Comparison of ENCODE assay signal across 10 cellular contexts in genomic region chr7:47670738-47671137, GRCh38.
DNase-seq lines count a peak whose midpoint lies in the region; ATAC-seq, FAIRE-seq and TF ChIP-seq lines count a peak whose summit lies in the region.
"Had no signal": no experiment of that assay in that cellular context is flagged by ENCODE, and none has a peak within 500 bp of the region (broad histone marks: within the 10 kb centered on the region; RNA-seq: fewer than 3 reads in every experiment).

No MANE protein-coding gene starts in this region.

- no peak overlapping the region for H3K4me2 ChIP-seq in astrocyte (ENCODE audit: low read length)

- H3K27me3 ChIP-seq in astrocyte (ENCODE audit: insufficient read depth, low read length), result no peaks in the 10 kb centered on the region

- ATAC-seq in GM19468 (IDR thresholded peaks at IDR 0.05; ENCODE audit: extremely low read depth, unreplicated experiment) (peak; percentile 93), HG03103 (IDR thresholded peaks at IDR 0.05; ENCODE audit: low read depth, unreplicated experiment) (peak; percentile 54)
- ATAC-seq in activated CD4-positive, CD25-positive, alpha-beta regulatory T cell treated with anti-CD3 and anti-CD28 coated beads, Interleukin-2, amount 50 U/mL, for 24 hours, result no peak

- no peaks in the 10 kb centered on the region for H3K36me3 Mint-ChIP-seq in astrocyte (ENCODE audit: low read depth, unreplicated experiment)

- peak overlapping the region; percentile 80 for H3K27ac Mint-ChIP-seq in astrocyte (ENCODE audit: unreplicated experiment)

- H3K9me3 Mint-ChIP-seq in astrocyte (ENCODE audit: unreplicated experiment), result peaks cover 2% of the 10 kb centered on the region

- H3K36me3 ChIP-seq in astrocyte (ENCODE audit: insufficient read depth, low read length), result no peaks in the 10 kb centered on the region

- no peak overlapping the region for H3K27ac ChIP-seq in astrocyte (ENCODE audit: low read depth, low read length)

- H3K79me2 ChIP-seq in astrocyte (ENCODE audit: insufficient read depth, low read length), result no peaks in the 10 kb centered on the region

- peaks cover 24% of the 10 kb centered on the region for H3K4me1 Mint-ChIP-seq in astrocyte (ENCODE audit: low read depth, unreplicated experiment)

- no peaks in the 10 kb centered on the region for H3K9me3 ChIP-seq in astrocyte (ENCODE audit: insufficient read depth, low read depth, low read length)

- H3K9ac ChIP-seq in astrocyte (ENCODE audit: low read length), result no peak overlapping the region

- TF ChIP-seq CTCF in astrocyte (IDR thresholded peaks at IDR 0.05; ENCODE audit: insufficient read depth, low read depth, low read length), result no peak

- peaks cover 19% of the 10 kb centered on the region for H3K4me1 ChIP-seq in astrocyte (ENCODE audit: insufficient read depth, low read length)

- DNase-seq in astrocyte (ENCODE audit: low read depth), result no peak
- DNase-seq in HuH-7 (ENCODE audit: low spot score), result no peak
- no peak for DNase-seq in COLO829 (ENCODE audit: low spot score)
- no peak for DNase-seq in activated naive CD4-positive, alpha-beta T cell treated with Interleukin-2 at 50 U/mL for 16 hours
- DNase-seq: DND-41 had no signal

- H3K4me3 ChIP-seq in astrocyte (ENCODE audit: insufficient read depth, low read depth, low read length), result no peak overlapping the region

- no peaks in the 10 kb centered on the region for H4K20me1 ChIP-seq in astrocyte (ENCODE audit: insufficient read depth, low read length)

- FAIRE-seq in astrocyte (lab: Jason Lieb, UNC), result no peak
- FAIRE-seq: TTC549 had no signal

- peak; percentile 56 for TF ChIP-seq POLR2A in GM15510 (IDR thresholded peaks at IDR 0.05; ENCODE audit: borderline replicate concordance, extremely low read depth, insufficient read length)

- H3K27me3 Mint-ChIP-seq in astrocyte (ENCODE audit: low read depth, unreplicated experiment), result no peaks in the 10 kb centered on the region

- no peak overlapping the region for H3K4me3 Mint-ChIP-seq in astrocyte (ENCODE audit: unreplicated experiment)

- H2AFZ ChIP-seq in astrocyte (ENCODE audit: low read depth, low read length), result no peak overlapping the region

Comparison
In these comparisons a context has a peak if more than half of its experiments do, and no peak if none do; other contexts are left out.
1. ATAC-seq: peak in GM19468 (single experiment) and HG03103 (single experiment); none in activated CD4-positive, CD25-positive, alpha-beta regulatory T cell treated with anti-CD3 and anti-CD28 coated beads, Interleukin-2, amount 50 U/mL, for 24 hours (0 of 2).